8 cellular contexts compared by ENCODE assay signal in genomic region chr2:57720728-57721627, GRCh38.
DNase-seq lines count a peak whose midpoint lies in the region; ATAC-seq and TF ChIP-seq lines count a peak whose summit lies in the region.

No MANE protein-coding gene starts in this region.

- H3K4me1 ChIP-seq in thyroid gland, result no peaks in the 10 kb centered on the region

- H3K36me3 ChIP-seq in BJ (ENCODE audit: control insufficient read depth, insufficient read depth, low read length) (no peaks in the 10 kb centered on the region), thyroid gland (no peaks in the 10 kb centered on the region)

- H3K27me3 ChIP-seq in BJ (ENCODE audit: control insufficient read depth, insufficient read depth, low read length) (no peaks in the 10 kb centered on the region), thyroid gland (no peaks in the 10 kb centered on the region)

- H3K9me3 Mint-ChIP-seq in endothelial cell (ENCODE audit: unreplicated experiment) (no peaks in the 10 kb centered on the region), mesothelial cell of epicardium (no peaks in the 10 kb centered on the region)

- H3K4me1 Mint-ChIP-seq in endothelial cell (ENCODE audit: unreplicated experiment) (peaks cover 3% of the 10 kb centered on the region), mesothelial cell of epicardium (peaks cover 14% of the 10 kb centered on the region)

- CTCF ChIA-PET in BJ (lab: Yijun Ruan, JAX), result interaction anchor here (0.6 to 2.0 kb wide), 9 partner anchors 9 to 1042 kb away, joined by 3 to 8 read pairs (median 5); no protein-coding TSS in a partner anchor

- peak; percentile 27 for DNase-seq in BJ (ENCODE audit: low read depth)
- DNase-seq in NCI-H2081 treated with DMSO at 0.1 percent for 48 hours (lab: John Stamatoyannopoulos, UW), result peak; percentile 18
- DNase-seq in activated CD4-positive, alpha-beta T cell treated with anti-CD3 and anti-CD28 coated beads for 4 hours, result peak; percentile 2 to 4
- DNase-seq in endothelial cell (ENCODE audit: low spot score), result peak; percentile 56
- peak; percentile 26 to 69 for DNase-seq in mesothelial cell of epicardium (ENCODE audit: low spot score in 2 of 2, unreplicated experiment in 2 of 2)
- DNase-seq in thyroid gland, result peak; percentile 20 to 30

- no peaks in the 10 kb centered on the region for H3K9me3 ChIP-seq in thyroid gland

- 20 to 22% methylated on average over 16 of the region's 16 CpGs for WGBS in thyroid gland, 2 donors

- POLR2A ChIA-PET in BJ (lab: Charles Lee), result no interaction called here

- H3K36me3 Mint-ChIP-seq in endothelial cell (ENCODE audit: low read depth, unreplicated experiment), result no peaks in the 10 kb centered on the region
- no peaks in the 10 kb centered on the region for H3K36me3 Mint-ChIP-seq in mesothelial cell of epicardium

- TF ChIP-seq CTCF in BJ (IDR thresholded peaks at IDR 0.05; ENCODE audit: insufficient read depth, low read depth, low read length) (peak; percentile 82), endothelial cell (IDR thresholded peaks at IDR 0.05; ENCODE audit: unreplicated experiment) (peak; percentile 79), mesothelial cell of epicardium (IDR thresholded peaks at IDR 0.05; ENCODE audit: unreplicated experiment) (peak; percentile 84), thyroid gland (IDR thresholded peaks at IDR 0.05) (peak; percentile 12 to 74 (median 44))

- H3K27ac Mint-ChIP-seq in endothelial cell (ENCODE audit: unreplicated experiment) (no peak overlapping the region), mesothelial cell of epicardium (peak overlapping the region; percentile 87)

- H3K27me3 Mint-ChIP-seq in endothelial cell (ENCODE audit: unreplicated experiment) (no peaks in the 10 kb centered on the region), mesothelial cell of epicardium (ENCODE audit: low read depth) (no peaks in the 10 kb centered on the region)

- no peak for TF ChIP-seq POLR2A in thyroid gland (IDR thresholded peaks at IDR 0.05)

- H3K4me3 Mint-ChIP-seq in endothelial cell (ENCODE audit: unreplicated experiment) (peak overlapping the region; percentile 51), mesothelial cell of epicardium (peak overlapping the region; percentile 60)

- intact Hi-C loops in thyroid gland (cut with DNase I), result no loop called here

- H3K4me3 ChIP-seq in BJ (ENCODE audit: low read depth, low read length), result no peak overlapping the region
- H3K4me3 ChIP-seq in thyroid gland (replicated peaks in 1 of 3), result no peak overlapping the region

- H3K27ac ChIP-seq in thyroid gland, result no peak overlapping the region

- ATAC-seq in GM18867 (IDR thresholded peaks at IDR 0.05; ENCODE audit: unreplicated experiment) (peak; percentile 99), HG03039 (IDR thresholded peaks at IDR 0.05; ENCODE audit: unreplicated experiment) (peak; percentile 98)

Comparison
In these comparisons a context has a peak if more than half of its experiments do, and no peak if none do; other contexts are left out.
1. DNase-seq: peak in every context shown above with its lines; median percentile 56 in endothelial cell; 48 in mesothelial cell of epicardium; 27 in BJ; 25 in thyroid gland; 18 in NCI-H2081 treated with DMSO at 0.1 percent for 48 hours; 3 in activated CD4-positive, alpha-beta T cell treated with anti-CD3 and anti-CD28 coated beads for 4 hours.